In genomic region chr11:33067294-33067693, GRCh38 we compare ENCODE assay signal across 21 cellular contexts.
"Had no signal": no experiment of that assay in that cellular context is flagged by ENCODE, and none has a peak within 500 bp of the region (broad histone marks: within the 10 kb centered on the region; RNA-seq: fewer than 3 reads in every experiment).

No MANE protein-coding gene starts in this region.

- H3K27ac ChIP-seq: adrenal gland had no signal

- ATAC-seq: activated CD8-positive, alpha-beta T cell treated with anti-CD3 and anti-CD28 coated beads, Interleukin-2, amount 10 ng/mL, durations not matched to agents 7 days and 5 days; WTC11 had no signal

- H3K27me3 ChIP-seq: adrenal gland had no signal

- H3K9me3 ChIP-seq: adrenal gland had no signal

- DNase-seq: activated CD4-positive, alpha-beta T cell treated with anti-CD3 and anti-CD28 coated beads for 48 hours; activated CD4-positive, alpha-beta T cell treated with anti-CD3 and anti-CD28 coated beads, Interleukin-2, amount 50 U/mL, for 4 hours; activated CD4-positive, CD25-positive, alpha-beta regulatory T cell treated with anti-CD3 and anti-CD28 coated beads, Interleukin-2, amount 50 U/mL, for 72 hours; activated CD8-positive, alpha-beta memory T cell treated with anti-CD3 and anti-CD28 coated beads, Interleukin-2, amount 50 U/mL, for 48 hours; activated CD8-positive, alpha-beta T cell treated with anti-CD3 and anti-CD28 coated beads, Interleukin-2, amount 10 ng/mL, durations not matched to agents 7 days and 5 days; activated naive CD4-positive, alpha-beta T cell treated with anti-CD3 and anti-CD28 coated beads, Interleukin-2, amount 50 U/mL, for 16 hours; activated naive CD8-positive, alpha-beta T cell treated with anti-CD3 and anti-CD28 coated beads, Interleukin-2, amount 10 ng/mL, durations not matched to agents 7 days and 5 days; activated T-cell treated with anti-CD3 and anti-CD28 coated beads, Interleukin-2, amount 50 U/mL, for 1 hour; adrenal gland; anterior cingulate cortex; Kasumi-1; KBM-7; NCI-H1105 treated with DMSO at 0.1 percent for 48 hours; NCI-H1436 treated with DMSO at 0.1 percent for 48 hours; NCI-H187; NCI-H2081; NCI-H524; NCI-H82; OCI-M1; SHP77 treated with DMSO at 0.1 percent for 48 hours had no signal

- H3K4me3 ChIP-seq: adrenal gland had no signal
